In the genomic region with DNA sequence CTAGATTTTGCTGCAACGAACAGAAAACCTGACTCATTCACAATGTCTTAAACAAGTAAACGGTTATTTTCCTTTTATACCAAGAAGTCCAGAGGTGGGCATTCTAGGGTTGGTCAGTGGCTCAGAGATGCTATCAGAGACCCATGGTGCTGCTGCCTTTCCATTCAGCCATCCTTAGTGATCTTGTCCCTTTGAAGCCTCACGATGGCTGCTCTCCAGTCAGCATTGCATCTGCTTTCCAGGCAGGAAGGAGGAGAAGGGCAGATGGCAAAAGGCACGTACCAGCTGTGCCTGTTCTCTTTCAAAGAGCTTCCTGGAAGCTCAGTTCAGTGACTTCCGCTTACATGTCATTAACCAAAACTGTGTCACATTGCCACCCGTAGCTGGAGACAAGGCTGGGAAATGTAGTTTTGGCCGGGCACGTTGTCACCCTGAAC, we compare ENCODE assay signal across 8 cellular contexts. TPM values are rescaled to one million over a fixed set of nuclear protein-coding genes. Genes with fewer than 3 reads are reported as not detected.
DNase-seq lines count a peak whose midpoint lies in the region; ATAC-seq, FAIRE-seq and TF ChIP-seq lines count a peak whose summit lies in the region.

No MANE protein-coding gene starts in this region.

- no peaks in the 10 kb centered on the region for H3K36me3 Mint-ChIP-seq in activated T-cell treated with anti-CD3 and anti-CD28 coated beads, Interleukin-2, amount 50 U/mL, for 4 hours (ENCODE audit: insufficient read depth)

- peaks cover 2% of the 10 kb centered on the region for H3K9me1 ChIP-seq in keratinocyte (ENCODE audit: control insufficient read depth, extremely low read depth, insufficient read depth, low read length)

- peak overlapping the region; percentile 81 for H3K4me3 Mint-ChIP-seq in activated T-cell treated with anti-CD3 and anti-CD28 coated beads, Interleukin-2, amount 50 U/mL, for 4 hours

- no peaks in the 10 kb centered on the region for H3K27me3 ChIP-seq in keratinocyte (ENCODE audit: control insufficient read depth, extremely low read depth, insufficient read depth, low read length)

- TF ChIP-seq POLR2A in GM18526 (IDR thresholded peaks at IDR 0.05; ENCODE audit: extremely low read depth, insufficient read length), result peak; percentile 55

- peaks cover 84% of the 10 kb centered on the region for H3K79me2 ChIP-seq in keratinocyte (ENCODE audit: control insufficient read depth, insufficient read depth, low read length)

- dilution Hi-C loops in keratinocyte (cut with MboI; ENCODE audit: extremely low pct_ligation_motif_present, low sequenced_read_pairs), result no loop called here

- H3K36me3 ChIP-seq in keratinocyte (ENCODE audit: control insufficient read depth in 2 of 2, extremely low read depth in 1 of 2, insufficient read depth in 2 of 2, low read length in 2 of 2), result peaks cover 1 to 5% of the 10 kb centered on the region in 2 experiments

- peaks cover 18% of the 10 kb centered on the region for H3K4me1 ChIP-seq in keratinocyte (ENCODE audit: control insufficient read depth, extremely low read depth, insufficient read depth, low read length)

- no peak overlapping the region for H2AFZ ChIP-seq in keratinocyte (ENCODE audit: control insufficient read depth, low read length)

- H3K4me2 ChIP-seq in keratinocyte (ENCODE audit: control insufficient read depth, extremely low read depth, insufficient read depth, low read depth, low read length), result no peak overlapping the region

- DNase-seq in NCI-H510A (lab: John Stamatoyannopoulos, UW) (peak; percentile 20), keratinocyte (ENCODE audit: low read depth, low spot score) (no peak), NCI-H526 (lab: John Stamatoyannopoulos, UW) (no peak), NCI-H1930 (lab: John Stamatoyannopoulos, UW) (no peak)
- peak; percentile 24 for DNase-seq in activated T-cell treated with anti-CD3 and anti-CD28 coated beads, Interleukin-2, amount 50 U/mL, for 4 hours
- DNase-seq in stimulated activated CD4-positive, alpha-beta T cell treated with anti-CD3 and anti-CD28 coated beads, TNF-alpha, amount 100 ng/mL, for 48 hours (ENCODE audit: low read depth in 3 of 3), result peak; percentile 15 to 32 (median 25)

- no peak for TF ChIP-seq CTCF in keratinocyte (optimal IDR thresholded peaks at IDR 0.05 in 1 of 3, IDR thresholded peaks at IDR 0.05 in 1 of 3, conservative IDR thresholded peaks at IDR 0.05 in 1 of 3; ENCODE audit: extremely low read depth in 1 of 3, insufficient read depth in 2 of 3, low read length in 3 of 3)

- H3K9me3 ChIP-seq in keratinocyte (ENCODE audit: control insufficient read depth, low read depth, low read length), result no peaks in the 10 kb centered on the region

- peaks cover 28% of the 10 kb centered on the region for H3K4me1 Mint-ChIP-seq in activated T-cell treated with anti-CD3 and anti-CD28 coated beads, Interleukin-2, amount 50 U/mL, for 4 hours (ENCODE audit: low read depth)

- no peak overlapping the region for H3K27ac ChIP-seq in keratinocyte (ENCODE audit: control insufficient read depth, insufficient read depth, low read length)

- peak; percentile 91 for ATAC-seq in HG02798 (IDR thresholded peaks at IDR 0.05; ENCODE audit: poor library complexity, unreplicated experiment)
- ATAC-seq in activated T-cell treated with anti-CD3 and anti-CD28 coated beads, Interleukin-2, amount 50 U/mL, for 4 hours, result peak; percentile 88 to 94

- H3K27me3 Mint-ChIP-seq in activated T-cell treated with anti-CD3 and anti-CD28 coated beads, Interleukin-2, amount 50 U/mL, for 4 hours (ENCODE audit: low read depth), result no peaks in the 10 kb centered on the region

- no peaks in the 10 kb centered on the region for H4K20me1 ChIP-seq in keratinocyte (ENCODE audit: control insufficient read depth, extremely low read depth, insufficient read depth, low read length)

- H3K4me3 ChIP-seq in keratinocyte (ENCODE audit: control insufficient read depth in 2 of 3, extremely low read depth in 1 of 3, insufficient read depth in 2 of 3, low read depth in 1 of 3, low read length in 3 of 3), result no peak overlapping the region

- no peak overlapping the region for H3K9ac ChIP-seq in keratinocyte (ENCODE audit: control insufficient read depth, extremely low read depth, insufficient read depth, low read length)

- H3K9me3 Mint-ChIP-seq in activated T-cell treated with anti-CD3 and anti-CD28 coated beads, Interleukin-2, amount 50 U/mL, for 4 hours, result no peaks in the 10 kb centered on the region

- FAIRE-seq in keratinocyte (lab: Jason Lieb, UNC), result peak; percentile 61

RNA-seq across cellular contexts. Expression of gene WDFY2, which starts 30.1 kb away (rescaled TPM):
- total RNA-seq in activated T-cell treated with anti-CD3 and anti-CD28 coated beads, Interleukin-2, amount 50 U/mL, for 4 hours, result 1 to 10 TPM; 4.9 to 6.7 (median 6.3) TPM
- polyA plus RNA-seq in keratinocyte, result 12.7 to 18.6 TPM (median 17.0 TPM) in 3 replicates
- polyA plus RNA-seq in keratinocyte (2011; ENCODE audit: low read depth), result 17.6 TPM
- polyA plus RNA-seq in keratinocyte (2011; cell fraction: cytosol; rRNA removed), result 8.4 and 9.9 TPM in 2 replicates
- 39.7 and 42.2 TPM in 2 replicates for polyA plus RNA-seq in keratinocyte (2011; cell fraction: nucleus; rRNA removed)
- 13.8 and 14.0 TPM in 2 replicates for polyA plus RNA-seq in keratinocyte (2012; ENCODE audit: low replicate concordance)
- 24.8 to 50.3 TPM (median 36.8 TPM) in 3 replicates for polyA minus RNA-seq in keratinocyte
- 14.0 TPM for polyA minus RNA-seq in keratinocyte (2011; cell fraction: cytosol; rRNA and poly(A)+ RNA removed)
- polyA minus RNA-seq in keratinocyte (2011; cell fraction: nucleus; rRNA and poly(A)+ RNA removed), result 40.6 and 81.8 TPM in 2 replicates

Comparison
In these comparisons a context has a peak if more than half of its experiments do, and no peak if none do; other contexts are left out.
1. DNase-seq: peak in NCI-H510A (single experiment), activated T-cell treated with anti-CD3 and anti-CD28 coated beads, Interleukin-2, amount 50 U/mL, for 4 hours (single experiment) and stimulated activated CD4-positive, alpha-beta T cell treated with anti-CD3 and anti-CD28 coated beads, TNF-alpha, amount 100 ng/mL, for 48 hours (3 of 3); none in keratinocyte (single experiment), NCI-H526 (0 of 2) and NCI-H1930 (0 of 2).